Comparison of ENCODE assay signal across 9 cellular contexts in genomic region chr4:37802068-37802666, GRCh38. TPM values are rescaled to one million over a fixed set of nuclear protein-coding genes. Genes with fewer than 3 reads are reported as not detected.
DNase-seq lines count a peak whose midpoint lies in the region; ATAC-seq, FAIRE-seq and TF ChIP-seq lines count a peak whose summit lies in the region.
"Had no signal": no experiment of that assay in that cellular context is flagged by ENCODE, and none has a peak within 500 bp of the region (broad histone marks: within the 10 kb centered on the region; RNA-seq: fewer than 3 reads in every experiment).

No MANE protein-coding gene starts in this region.

- H3K27me3 ChIP-seq in psoas muscle (ENCODE audit: insufficient read depth in 3 of 3, low read length in 2 of 3): no peaks in the 10 kb centered on the region

- CTCF ChIA-PET in activated CD8-positive, alpha-beta memory T cell treated with anti-CD3 and anti-CD28 coated beads, Interleukin-2, amount 10 ng/mL, durations not matched to agents 7 days and 5 days (lab: Charles Lee): interaction anchor here (0.8 to 3.2 kb wide), 3 partner anchors 90 to 1002 kb away, joined by 3 to 12 read pairs (median 4); partner anchors contain the start of gene TLR1

- FAIRE-seq in G401.6 (lab: Jason Lieb, UNC): peak; percentile 96

- no peak overlapping the region for H3K27ac Mint-ChIP-seq in activated CD8-positive, alpha-beta memory T cell treated with anti-CD3 and anti-CD28 coated beads, Interleukin-2, amount 10 ng/mL, durations not matched to agents 7 days and 5 days
- H3K27ac Mint-ChIP-seq: T-helper 1 cell treated with Interleukin-12 subunit alpha and Interleukin-12 subunit beta and Interleukin-4 antibody, amounts not matched to agents 30 μg/mL and 1 μg/mL, for 36 hours had no signal

- H3K27me3 Mint-ChIP-seq in activated CD8-positive, alpha-beta memory T cell treated with anti-CD3 and anti-CD28 coated beads, Interleukin-2, amount 10 ng/mL, durations not matched to agents 7 days and 5 days: peaks cover 21% of the 10 kb centered on the region

- no peak overlapping the region for H3K4me3 Mint-ChIP-seq in activated CD8-positive, alpha-beta memory T cell treated with anti-CD3 and anti-CD28 coated beads, Interleukin-2, amount 10 ng/mL, durations not matched to agents 7 days and 5 days
- H3K4me3 Mint-ChIP-seq: T-helper 1 cell treated with Interleukin-12 subunit alpha and Interleukin-12 subunit beta and Interleukin-4 antibody, amounts not matched to agents 30 μg/mL and 1 μg/mL, for 36 hours had no signal

- no peaks in the 10 kb centered on the region for H3K9me3 Mint-ChIP-seq in activated CD8-positive, alpha-beta memory T cell treated with anti-CD3 and anti-CD28 coated beads, Interleukin-2, amount 10 ng/mL, durations not matched to agents 7 days and 5 days (ENCODE audit: low read depth)
- H3K9me3 Mint-ChIP-seq: T-helper 1 cell treated with Interleukin-12 subunit alpha and Interleukin-12 subunit beta and Interleukin-4 antibody, amounts not matched to agents 30 μg/mL and 1 μg/mL, for 36 hours had no signal

- TF ChIP-seq CTCF in foreskin fibroblast (IDR thresholded peaks at IDR 0.05; ENCODE audit: low read depth, low read length): peak; percentile 62
- TF ChIP-seq CTCF in psoas muscle (IDR thresholded peaks at IDR 0.05): peak; percentile 60

- no peaks in the 10 kb centered on the region for H3K4me1 ChIP-seq in psoas muscle

- intact Hi-C loops in psoas muscle (cut with DNase I): loop anchor here (2.0 to 5.0 kb wide), 5 partner anchors 87 to 235 kb away; no protein-coding TSS in a partner anchor

- WGBS in psoas muscle, 3 donors: 37 to 43% (median 41%) methylated on average over 4 of the region's 4 CpGs

- no peak overlapping the region for H3K27ac ChIP-seq in psoas muscle

- H3K9me3 ChIP-seq in psoas muscle: no peaks in the 10 kb centered on the region

- ATAC-seq in psoas muscle (peak; percentile 80 to 92 (median 88)), HG03095 (IDR thresholded peaks at IDR 0.05; ENCODE audit: unreplicated experiment) (no peak), HG03378 (IDR thresholded peaks at IDR 0.05; ENCODE audit: unreplicated experiment) (no peak)
- ATAC-seq in activated CD8-positive, alpha-beta memory T cell treated with anti-CD3 and anti-CD28 coated beads, Interleukin-2, amount 10 ng/mL, durations not matched to agents 7 days and 5 days: no peak

- H3K4me3 ChIP-seq in foreskin fibroblast (ENCODE audit: low read depth in 1 of 2, low read length in 2 of 2) (no peak overlapping the region), psoas muscle (no peak overlapping the region)

- H3K4me1 Mint-ChIP-seq in activated CD8-positive, alpha-beta memory T cell treated with anti-CD3 and anti-CD28 coated beads, Interleukin-2, amount 10 ng/mL, durations not matched to agents 7 days and 5 days: no peaks in the 10 kb centered on the region

- no peaks in the 10 kb centered on the region for H3K36me3 ChIP-seq in psoas muscle (ENCODE audit: insufficient read depth in 1 of 2, low read depth in 1 of 2)

- DNase-seq in NCI-H1048 (lab: John Stamatoyannopoulos, UW): peak; percentile 52
- peak; percentile 53 to 87 for DNase-seq in SW 1271 (lab: John Stamatoyannopoulos, UW)
- peak; percentile 56 to 75 for DNase-seq in foreskin fibroblast
- DNase-seq in psoas muscle: peak in 1 of 2 donors; percentile 25
- DNase-seq in activated CD8-positive, alpha-beta memory T cell treated with anti-CD3 and anti-CD28 coated beads, Interleukin-2, amount 10 ng/mL, durations not matched to agents 7 days and 5 days: no peak

- no peaks in the 10 kb centered on the region for H3K36me3 Mint-ChIP-seq in activated CD8-positive, alpha-beta memory T cell treated with anti-CD3 and anti-CD28 coated beads, Interleukin-2, amount 10 ng/mL, durations not matched to agents 7 days and 5 days

RNA-seq across cellular contexts. Expression of gene PGM2, which starts 24.3 kb away (rescaled TPM):
- total RNA-seq in psoas muscle: 1 to 10 TPM; 2.5 to 4.7 (median 4.0) TPM
- 1 to 10 TPM; 1.1 to 1.8 (median 1.4) TPM for polyA plus RNA-seq in psoas muscle
- 10 to 100 TPM; 38.6 to 49.0 TPM for total RNA-seq in activated CD8-positive, alpha-beta memory T cell treated with anti-CD3 and anti-CD28 coated beads, Interleukin-2, amount 10 ng/mL, durations not matched to agents 7 days and 5 days

Comparison
In these comparisons a context has a peak if more than half of its experiments do, and no peak if none do; other contexts are left out.
1. ATAC-seq: peak in psoas muscle (4 of 4); none in HG03095 (single experiment), HG03378 (single experiment) and activated CD8-positive, alpha-beta memory T cell treated with anti-CD3 and anti-CD28 coated beads, Interleukin-2, amount 10 ng/mL, durations not matched to agents 7 days and 5 days (single experiment).
2. RNA of gene PGM2, which starts 24.3 kb away (total RNA-seq): 38.6 to 49.0 TPM in activated CD8-positive, alpha-beta memory T cell treated with anti-CD3 and anti-CD28 coated beads, Interleukin-2, amount 10 ng/mL, durations not matched to agents 7 days and 5 days; 2.5 to 4.7 TPM in psoas muscle; every median in the first group is over 4 times any median in the second.